Comparison of ENCODE assay signal across 1 cellular context in the genomic region with DNA sequence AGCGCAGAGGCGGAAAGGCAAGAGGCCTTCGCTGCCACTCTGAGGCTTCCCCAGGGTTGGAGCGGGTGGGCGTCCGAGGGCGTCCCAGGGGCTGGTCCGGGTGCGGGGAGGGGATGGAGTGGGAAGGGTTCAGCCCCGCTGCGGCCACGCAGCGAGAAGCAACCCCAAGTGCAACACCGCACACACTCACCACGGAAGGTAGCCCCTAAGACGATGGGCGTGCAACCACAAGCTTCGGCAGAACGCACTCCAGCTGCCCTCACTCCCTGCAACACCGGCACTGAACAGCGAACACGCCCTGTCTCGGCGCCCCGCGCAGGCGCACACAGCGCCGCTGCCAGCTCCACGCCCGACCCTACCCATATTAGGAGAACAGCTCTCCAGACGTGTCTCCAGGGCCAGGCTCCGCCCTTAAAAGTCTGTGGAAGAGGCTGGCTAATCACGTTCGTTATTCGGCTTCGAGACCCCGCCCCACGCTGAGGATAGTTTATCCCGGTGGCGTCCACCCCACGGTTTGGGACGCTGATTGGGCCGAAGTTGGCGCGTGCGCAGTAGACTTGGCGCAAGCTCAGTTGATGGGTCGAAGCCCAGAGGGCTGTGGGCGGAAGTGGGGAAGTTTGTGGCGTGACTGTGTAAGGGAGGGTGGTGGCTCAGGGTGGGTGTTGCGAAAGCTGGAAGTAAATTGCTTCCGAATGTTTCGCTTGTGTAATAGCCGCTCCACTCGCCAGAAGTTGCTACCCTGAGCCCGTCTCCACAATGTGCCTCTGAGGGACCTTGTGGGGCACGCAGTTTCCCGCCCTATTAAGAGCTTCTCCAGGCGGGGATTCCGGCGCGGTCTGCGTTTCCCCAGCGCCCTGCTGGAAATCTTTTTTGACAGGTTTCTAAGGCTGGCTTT.
TF ChIP-seq lines count a peak whose summit lies in the region.

A gene (minus strand): TSS at position 300 of the 895 bp plus-strand sequence. CDS start 343 bp downstream, outside the sequence.

TF ChIP-seq in K562, 482 proteins besides CTCF, POLR2A, EP300 and RAD21 (continued from another document and continues in another):
- TF ChIP-seq, protein P1, sequence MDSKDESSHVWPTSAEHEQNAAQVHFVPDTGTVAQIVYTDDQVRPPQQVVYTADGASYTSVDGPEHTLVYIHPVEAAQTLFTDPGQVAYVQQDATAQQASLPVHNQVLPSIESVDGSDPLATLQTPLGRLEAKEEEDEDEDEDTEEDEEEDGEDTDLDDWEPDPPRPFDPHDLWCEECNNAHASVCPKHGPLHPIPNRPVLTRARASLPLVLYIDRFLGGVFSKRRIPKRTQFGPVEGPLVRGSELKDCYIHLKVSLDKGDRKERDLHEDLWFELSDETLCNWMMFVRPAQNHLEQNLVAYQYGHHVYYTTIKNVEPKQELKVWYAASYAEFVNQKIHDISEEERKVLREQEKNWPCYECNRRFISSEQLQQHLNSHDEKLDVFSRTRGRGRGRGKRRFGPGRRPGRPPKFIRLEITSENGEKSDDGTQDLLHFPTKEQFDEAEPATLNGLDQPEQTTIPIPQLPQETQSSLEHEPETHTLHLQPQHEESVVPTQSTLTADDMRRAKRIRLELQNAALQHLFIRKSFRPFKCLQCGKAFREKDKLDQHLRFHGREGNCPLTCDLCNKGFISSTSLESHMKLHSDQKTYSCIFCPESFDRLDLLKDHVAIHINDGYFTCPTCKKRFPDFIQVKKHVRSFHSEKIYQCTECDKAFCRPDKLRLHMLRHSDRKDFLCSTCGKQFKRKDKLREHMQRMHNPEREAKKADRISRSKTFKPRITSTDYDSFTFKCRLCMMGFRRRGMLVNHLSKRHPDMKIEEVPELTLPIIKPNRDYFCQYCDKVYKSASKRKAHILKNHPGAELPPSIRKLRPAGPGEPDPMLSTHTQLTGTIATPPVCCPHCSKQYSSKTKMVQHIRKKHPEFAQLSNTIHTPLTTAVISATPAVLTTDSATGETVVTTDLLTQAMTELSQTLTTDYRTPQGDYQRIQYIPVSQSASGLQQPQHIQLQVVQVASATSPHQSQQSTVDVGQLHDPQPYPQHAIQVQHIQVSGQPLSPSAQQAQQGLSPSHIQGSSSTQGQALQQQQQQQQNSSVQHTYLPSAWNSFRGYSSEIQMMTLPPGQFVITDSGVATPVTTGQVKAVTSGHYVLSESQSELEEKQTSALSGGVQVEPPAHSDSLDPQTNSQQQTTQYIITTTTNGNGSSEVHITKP (IDR thresholded peaks at IDR 0.05; ENCODE audit: partially characterized antibody): peak; percentile 68
- peak; percentile 5; the same call in 1 of the 2 replicates for TF ChIP-seq MAFK (IDR thresholded peaks at IDR 0.05; ENCODE audit: low read length)
- no peak for TF ChIP-seq POLR2AphosphoS2 (IDR thresholded peaks at IDR 0.05; ENCODE audit: low read length)
- TF ChIP-seq, protein P2, sequence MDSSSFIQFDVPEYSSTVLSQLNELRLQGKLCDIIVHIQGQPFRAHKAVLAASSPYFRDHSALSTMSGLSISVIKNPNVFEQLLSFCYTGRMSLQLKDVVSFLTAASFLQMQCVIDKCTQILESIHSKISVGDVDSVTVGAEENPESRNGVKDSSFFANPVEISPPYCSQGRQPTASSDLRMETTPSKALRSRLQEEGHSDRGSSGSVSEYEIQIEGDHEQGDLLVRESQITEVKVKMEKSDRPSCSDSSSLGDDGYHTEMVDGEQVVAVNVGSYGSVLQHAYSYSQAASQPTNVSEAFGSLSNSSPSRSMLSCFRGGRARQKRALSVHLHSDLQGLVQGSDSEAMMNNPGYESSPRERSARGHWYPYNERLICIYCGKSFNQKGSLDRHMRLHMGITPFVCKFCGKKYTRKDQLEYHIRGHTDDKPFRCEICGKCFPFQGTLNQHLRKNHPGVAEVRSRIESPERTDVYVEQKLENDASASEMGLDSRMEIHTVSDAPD (CRISPR knock-in tag; IDR thresholded peaks at IDR 0.05): no peak
- TF ChIP-seq, protein P3, sequence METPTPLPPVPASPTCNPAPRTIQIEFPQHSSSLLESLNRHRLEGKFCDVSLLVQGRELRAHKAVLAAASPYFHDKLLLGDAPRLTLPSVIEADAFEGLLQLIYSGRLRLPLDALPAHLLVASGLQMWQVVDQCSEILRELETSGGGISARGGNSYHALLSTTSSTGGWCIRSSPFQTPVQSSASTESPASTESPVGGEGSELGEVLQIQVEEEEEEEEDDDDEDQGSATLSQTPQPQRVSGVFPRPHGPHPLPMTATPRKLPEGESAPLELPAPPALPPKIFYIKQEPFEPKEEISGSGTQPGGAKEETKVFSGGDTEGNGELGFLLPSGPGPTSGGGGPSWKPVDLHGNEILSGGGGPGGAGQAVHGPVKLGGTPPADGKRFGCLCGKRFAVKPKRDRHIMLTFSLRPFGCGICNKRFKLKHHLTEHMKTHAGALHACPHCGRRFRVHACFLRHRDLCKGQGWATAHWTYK (CRISPR knock-in tag; IDR thresholded peaks at IDR 0.05): 0 out of 2 replicates have a peak, but pooled peaks have one; percentile 65
- TF ChIP-seq ATF7 (IDR thresholded peaks at IDR 0.05): peak; percentile 78
- TF ChIP-seq, protein P4, sequence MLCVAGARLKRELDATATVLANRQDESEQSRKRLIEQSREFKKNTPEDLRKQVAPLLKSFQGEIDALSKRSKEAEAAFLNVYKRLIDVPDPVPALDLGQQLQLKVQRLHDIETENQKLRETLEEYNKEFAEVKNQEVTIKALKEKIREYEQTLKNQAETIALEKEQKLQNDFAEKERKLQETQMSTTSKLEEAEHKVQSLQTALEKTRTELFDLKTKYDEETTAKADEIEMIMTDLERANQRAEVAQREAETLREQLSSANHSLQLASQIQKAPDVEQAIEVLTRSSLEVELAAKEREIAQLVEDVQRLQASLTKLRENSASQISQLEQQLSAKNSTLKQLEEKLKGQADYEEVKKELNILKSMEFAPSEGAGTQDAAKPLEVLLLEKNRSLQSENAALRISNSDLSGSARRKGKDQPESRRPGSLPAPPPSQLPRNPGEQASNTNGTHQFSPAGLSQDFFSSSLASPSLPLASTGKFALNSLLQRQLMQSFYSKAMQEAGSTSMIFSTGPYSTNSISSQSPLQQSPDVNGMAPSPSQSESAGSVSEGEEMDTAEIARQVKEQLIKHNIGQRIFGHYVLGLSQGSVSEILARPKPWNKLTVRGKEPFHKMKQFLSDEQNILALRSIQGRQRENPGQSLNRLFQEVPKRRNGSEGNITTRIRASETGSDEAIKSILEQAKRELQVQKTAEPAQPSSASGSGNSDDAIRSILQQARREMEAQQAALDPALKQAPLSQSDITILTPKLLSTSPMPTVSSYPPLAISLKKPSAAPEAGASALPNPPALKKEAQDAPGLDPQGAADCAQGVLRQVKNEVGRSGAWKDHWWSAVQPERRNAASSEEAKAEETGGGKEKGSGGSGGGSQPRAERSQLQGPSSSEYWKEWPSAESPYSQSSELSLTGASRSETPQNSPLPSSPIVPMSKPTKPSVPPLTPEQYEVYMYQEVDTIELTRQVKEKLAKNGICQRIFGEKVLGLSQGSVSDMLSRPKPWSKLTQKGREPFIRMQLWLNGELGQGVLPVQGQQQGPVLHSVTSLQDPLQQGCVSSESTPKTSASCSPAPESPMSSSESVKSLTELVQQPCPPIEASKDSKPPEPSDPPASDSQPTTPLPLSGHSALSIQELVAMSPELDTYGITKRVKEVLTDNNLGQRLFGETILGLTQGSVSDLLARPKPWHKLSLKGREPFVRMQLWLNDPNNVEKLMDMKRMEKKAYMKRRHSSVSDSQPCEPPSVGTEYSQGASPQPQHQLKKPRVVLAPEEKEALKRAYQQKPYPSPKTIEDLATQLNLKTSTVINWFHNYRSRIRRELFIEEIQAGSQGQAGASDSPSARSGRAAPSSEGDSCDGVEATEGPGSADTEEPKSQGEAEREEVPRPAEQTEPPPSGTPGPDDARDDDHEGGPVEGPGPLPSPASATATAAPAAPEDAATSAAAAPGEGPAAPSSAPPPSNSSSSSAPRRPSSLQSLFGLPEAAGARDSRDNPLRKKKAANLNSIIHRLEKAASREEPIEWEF (CRISPR knock-in tag; IDR thresholded peaks at IDR 0.05): no peak
- TF ChIP-seq, protein P5, sequence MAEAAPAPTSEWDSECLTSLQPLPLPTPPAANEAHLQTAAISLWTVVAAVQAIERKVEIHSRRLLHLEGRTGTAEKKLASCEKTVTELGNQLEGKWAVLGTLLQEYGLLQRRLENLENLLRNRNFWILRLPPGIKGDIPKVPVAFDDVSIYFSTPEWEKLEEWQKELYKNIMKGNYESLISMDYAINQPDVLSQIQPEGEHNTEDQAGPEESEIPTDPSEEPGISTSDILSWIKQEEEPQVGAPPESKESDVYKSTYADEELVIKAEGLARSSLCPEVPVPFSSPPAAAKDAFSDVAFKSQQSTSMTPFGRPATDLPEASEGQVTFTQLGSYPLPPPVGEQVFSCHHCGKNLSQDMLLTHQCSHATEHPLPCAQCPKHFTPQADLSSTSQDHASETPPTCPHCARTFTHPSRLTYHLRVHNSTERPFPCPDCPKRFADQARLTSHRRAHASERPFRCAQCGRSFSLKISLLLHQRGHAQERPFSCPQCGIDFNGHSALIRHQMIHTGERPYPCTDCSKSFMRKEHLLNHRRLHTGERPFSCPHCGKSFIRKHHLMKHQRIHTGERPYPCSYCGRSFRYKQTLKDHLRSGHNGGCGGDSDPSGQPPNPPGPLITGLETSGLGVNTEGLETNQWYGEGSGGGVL (CRISPR knock-in tag; IDR thresholded peaks at IDR 0.05): no peak
- TF ChIP-seq, protein P6, sequence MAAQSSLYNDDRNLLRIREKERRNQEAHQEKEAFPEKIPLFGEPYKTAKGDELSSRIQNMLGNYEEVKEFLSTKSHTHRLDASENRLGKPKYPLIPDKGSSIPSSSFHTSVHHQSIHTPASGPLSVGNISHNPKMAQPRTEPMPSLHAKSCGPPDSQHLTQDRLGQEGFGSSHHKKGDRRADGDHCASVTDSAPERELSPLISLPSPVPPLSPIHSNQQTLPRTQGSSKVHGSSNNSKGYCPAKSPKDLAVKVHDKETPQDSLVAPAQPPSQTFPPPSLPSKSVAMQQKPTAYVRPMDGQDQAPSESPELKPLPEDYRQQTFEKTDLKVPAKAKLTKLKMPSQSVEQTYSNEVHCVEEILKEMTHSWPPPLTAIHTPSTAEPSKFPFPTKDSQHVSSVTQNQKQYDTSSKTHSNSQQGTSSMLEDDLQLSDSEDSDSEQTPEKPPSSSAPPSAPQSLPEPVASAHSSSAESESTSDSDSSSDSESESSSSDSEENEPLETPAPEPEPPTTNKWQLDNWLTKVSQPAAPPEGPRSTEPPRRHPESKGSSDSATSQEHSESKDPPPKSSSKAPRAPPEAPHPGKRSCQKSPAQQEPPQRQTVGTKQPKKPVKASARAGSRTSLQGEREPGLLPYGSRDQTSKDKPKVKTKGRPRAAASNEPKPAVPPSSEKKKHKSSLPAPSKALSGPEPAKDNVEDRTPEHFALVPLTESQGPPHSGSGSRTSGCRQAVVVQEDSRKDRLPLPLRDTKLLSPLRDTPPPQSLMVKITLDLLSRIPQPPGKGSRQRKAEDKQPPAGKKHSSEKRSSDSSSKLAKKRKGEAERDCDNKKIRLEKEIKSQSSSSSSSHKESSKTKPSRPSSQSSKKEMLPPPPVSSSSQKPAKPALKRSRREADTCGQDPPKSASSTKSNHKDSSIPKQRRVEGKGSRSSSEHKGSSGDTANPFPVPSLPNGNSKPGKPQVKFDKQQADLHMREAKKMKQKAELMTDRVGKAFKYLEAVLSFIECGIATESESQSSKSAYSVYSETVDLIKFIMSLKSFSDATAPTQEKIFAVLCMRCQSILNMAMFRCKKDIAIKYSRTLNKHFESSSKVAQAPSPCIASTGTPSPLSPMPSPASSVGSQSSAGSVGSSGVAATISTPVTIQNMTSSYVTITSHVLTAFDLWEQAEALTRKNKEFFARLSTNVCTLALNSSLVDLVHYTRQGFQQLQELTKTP (IDR thresholded peaks at IDR 0.05; ENCODE audit: low read depth in 1 of 2, partially characterized antibody in 2 of 2): no peak
- TF ChIP-seq ZNF212 (CRISPR knock-in tag; IDR thresholded peaks at IDR 0.05): no peak
- TF ChIP-seq TAF1 (IDR thresholded peaks at IDR 0.05; ENCODE audit: control insufficient read depth, extremely low read depth, insufficient read depth, low read length, severe bottlenecking): peak; percentile 78
- TF ChIP-seq ZNF764 (CRISPR knock-in tag; IDR thresholded peaks at IDR 0.05; ENCODE audit: low read depth): 0 out of 2 replicates have a peak, but pooled peaks have one; percentile 58
- no peak for TF ChIP-seq ZNF274 (IDR thresholded peaks at IDR 0.05; ENCODE audit: borderline replicate concordance, low read depth, low read length)
- no peak for TF ChIP-seq GABPB2 (CRISPR knock-in tag; conservative IDR thresholded peaks at IDR 0.05)
- no peak for TF ChIP-seq ZC3H4 (CRISPR knock-in tag; IDR thresholded peaks at IDR 0.05; ENCODE audit: borderline replicate concordance)
- TF ChIP-seq, protein P7, sequence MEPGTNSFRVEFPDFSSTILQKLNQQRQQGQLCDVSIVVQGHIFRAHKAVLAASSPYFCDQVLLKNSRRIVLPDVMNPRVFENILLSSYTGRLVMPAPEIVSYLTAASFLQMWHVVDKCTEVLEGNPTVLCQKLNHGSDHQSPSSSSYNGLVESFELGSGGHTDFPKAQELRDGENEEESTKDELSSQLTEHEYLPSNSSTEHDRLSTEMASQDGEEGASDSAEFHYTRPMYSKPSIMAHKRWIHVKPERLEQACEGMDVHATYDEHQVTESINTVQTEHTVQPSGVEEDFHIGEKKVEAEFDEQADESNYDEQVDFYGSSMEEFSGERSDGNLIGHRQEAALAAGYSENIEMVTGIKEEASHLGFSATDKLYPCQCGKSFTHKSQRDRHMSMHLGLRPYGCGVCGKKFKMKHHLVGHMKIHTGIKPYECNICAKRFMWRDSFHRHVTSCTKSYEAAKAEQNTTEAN (CRISPR knock-in tag; IDR thresholded peaks at IDR 0.05): peak; percentile 76; the same call in 1 of the 2 replicates
- TF ChIP-seq, protein P8, sequence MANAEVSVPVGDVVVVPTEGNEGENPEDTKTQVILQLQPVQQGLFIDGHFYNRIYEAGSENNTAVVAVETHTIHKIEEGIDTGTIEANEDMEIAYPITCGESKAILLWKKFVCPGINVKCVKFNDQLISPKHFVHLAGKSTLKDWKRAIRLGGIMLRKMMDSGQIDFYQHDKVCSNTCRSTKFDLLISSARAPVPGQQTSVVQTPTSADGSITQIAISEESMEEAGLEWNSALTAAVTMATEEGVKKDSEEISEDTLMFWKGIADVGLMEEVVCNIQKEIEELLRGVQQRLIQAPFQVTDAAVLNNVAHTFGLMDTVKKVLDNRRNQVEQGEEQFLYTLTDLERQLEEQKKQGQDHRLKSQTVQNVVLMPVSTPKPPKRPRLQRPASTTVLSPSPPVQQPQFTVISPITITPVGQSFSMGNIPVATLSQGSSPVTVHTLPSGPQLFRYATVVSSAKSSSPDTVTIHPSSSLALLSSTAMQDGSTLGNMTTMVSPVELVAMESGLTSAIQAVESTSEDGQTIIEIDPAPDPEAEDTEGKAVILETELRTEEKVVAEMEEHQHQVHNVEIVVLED (CRISPR knock-in tag; IDR thresholded peaks at IDR 0.05): 0 out of 2 replicates have a peak, but pooled peaks have one; percentile 28
- TF ChIP-seq ZNF76 (CRISPR knock-in tag; IDR thresholded peaks at IDR 0.05; ENCODE audit: borderline replicate concordance): no peak
- peak; percentile 56; the same call in 1 of the 2 replicates for TF ChIP-seq RNF2 (IDR thresholded peaks at IDR 0.05)
- TF ChIP-seq SAFB (IDR thresholded peaks at IDR 0.05; ENCODE audit: borderline replicate concordance, low read depth, low read length): no peak
- TF ChIP-seq, protein P9, sequence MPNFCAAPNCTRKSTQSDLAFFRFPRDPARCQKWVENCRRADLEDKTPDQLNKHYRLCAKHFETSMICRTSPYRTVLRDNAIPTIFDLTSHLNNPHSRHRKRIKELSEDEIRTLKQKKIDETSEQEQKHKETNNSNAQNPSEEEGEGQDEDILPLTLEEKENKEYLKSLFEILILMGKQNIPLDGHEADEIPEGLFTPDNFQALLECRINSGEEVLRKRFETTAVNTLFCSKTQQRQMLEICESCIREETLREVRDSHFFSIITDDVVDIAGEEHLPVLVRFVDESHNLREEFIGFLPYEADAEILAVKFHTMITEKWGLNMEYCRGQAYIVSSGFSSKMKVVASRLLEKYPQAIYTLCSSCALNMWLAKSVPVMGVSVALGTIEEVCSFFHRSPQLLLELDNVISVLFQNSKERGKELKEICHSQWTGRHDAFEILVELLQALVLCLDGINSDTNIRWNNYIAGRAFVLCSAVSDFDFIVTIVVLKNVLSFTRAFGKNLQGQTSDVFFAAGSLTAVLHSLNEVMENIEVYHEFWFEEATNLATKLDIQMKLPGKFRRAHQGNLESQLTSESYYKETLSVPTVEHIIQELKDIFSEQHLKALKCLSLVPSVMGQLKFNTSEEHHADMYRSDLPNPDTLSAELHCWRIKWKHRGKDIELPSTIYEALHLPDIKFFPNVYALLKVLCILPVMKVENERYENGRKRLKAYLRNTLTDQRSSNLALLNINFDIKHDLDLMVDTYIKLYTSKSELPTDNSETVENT (CRISPR knock-in tag; IDR thresholded peaks at IDR 0.05): peak; percentile 62
